8 cellular contexts compared by ENCODE assay signal in the genomic region with DNA sequence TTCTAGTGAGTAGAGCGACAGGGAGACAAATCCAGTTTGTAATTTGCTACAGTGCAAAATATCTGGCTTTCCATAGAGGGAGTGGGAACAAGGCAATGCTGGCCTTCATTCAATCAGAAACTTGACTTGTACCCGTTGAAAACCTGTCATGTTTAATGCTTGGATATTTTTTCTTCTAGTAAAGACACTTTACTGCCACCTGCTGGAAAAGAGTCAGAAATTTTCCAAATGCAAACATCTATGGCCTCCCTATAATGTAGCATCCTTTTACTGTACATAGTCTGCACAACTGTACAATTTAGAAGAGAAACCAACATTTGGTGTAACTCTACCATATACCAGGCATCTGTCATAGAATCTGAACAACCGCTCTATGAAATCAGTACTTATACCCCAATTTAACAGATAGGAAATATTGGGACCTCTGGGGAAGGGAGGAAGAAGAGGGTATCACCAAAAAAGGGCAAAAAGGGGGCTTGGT. TPM values are rescaled to one million over a fixed set of nuclear protein-coding genes. Genes with fewer than 3 reads are reported as not detected.
DNase-seq lines count a peak whose midpoint lies in the region; ATAC-seq and TF ChIP-seq lines count a peak whose summit lies in the region.

No MANE protein-coding gene starts in this region.

- no peak overlapping the region for H3K27ac Mint-ChIP-seq in activated CD8-positive, alpha-beta T cell treated with anti-CD3 and anti-CD28 coated beads for 36 hours
- no peak overlapping the region for H3K27ac Mint-ChIP-seq in progenitor cell of endocrine pancreas

- H3K27ac ChIP-seq in foreskin keratinocyte = no peak overlapping the region

- POLR2A ChIA-PET in activated CD8-positive, alpha-beta T cell treated with anti-CD3 and anti-CD28 coated beads for 36 hours (lab: Charles Lee) = interaction anchor here (1.0 kb wide), 1 partner anchor 113 kb away, joined by 3 read pairs; no protein-coding TSS in a partner anchor

- peaks cover 28% of the 10 kb centered on the region for H3K36me3 Mint-ChIP-seq in activated CD8-positive, alpha-beta T cell treated with anti-CD3 and anti-CD28 coated beads for 36 hours (ENCODE audit: low read depth)
- H3K36me3 Mint-ChIP-seq in progenitor cell of endocrine pancreas (ENCODE audit: insufficient read depth) = peaks cover 31% of the 10 kb centered on the region

- peak; percentile 84 for TF ChIP-seq CTCF in activated CD8-positive, alpha-beta T cell treated with anti-CD3 and anti-CD28 coated beads for 36 hours (IDR thresholded peaks at IDR 0.05)
- TF ChIP-seq CTCF in foreskin keratinocyte (conservative IDR thresholded peaks at IDR 0.05) (peak; percentile 76), progenitor cell of endocrine pancreas (IDR thresholded peaks at IDR 0.05; ENCODE audit: unreplicated experiment) (peak; percentile 66)

- peak; percentile 30 for DNase-seq in COLO668 (lab: John Stamatoyannopoulos, UW; ENCODE audit: unreplicated experiment)
- DNase-seq in NCI-H2196 (lab: John Stamatoyannopoulos, UW; ENCODE audit: unreplicated experiment) = peak; percentile 64
- DNase-seq in activated CD8-positive, alpha-beta T cell treated with anti-CD3 and anti-CD28 coated beads for 36 hours = peak; percentile 38
- DNase-seq in foreskin keratinocyte = peak; percentile 19 to 43
- no peak for DNase-seq in progenitor cell of endocrine pancreas (ENCODE audit: low spot score, unreplicated experiment)
- DNase-seq in stimulated activated CD4-positive, alpha-beta T cell treated with anti-CD3 and anti-CD28 coated beads, Interleukin-12 subunit alpha, Interleukin-12 subunit beta, amount 100 ng/mL, for 4 hours = no peak

- no peaks in the 10 kb centered on the region for H3K9me3 Mint-ChIP-seq in activated CD8-positive, alpha-beta T cell treated with anti-CD3 and anti-CD28 coated beads for 36 hours
- H3K9me3 Mint-ChIP-seq in progenitor cell of endocrine pancreas (ENCODE audit: low read depth) = no peaks in the 10 kb centered on the region

- H3K4me1 Mint-ChIP-seq in activated CD8-positive, alpha-beta T cell treated with anti-CD3 and anti-CD28 coated beads for 36 hours (ENCODE audit: low read depth) = peaks cover 18% of the 10 kb centered on the region
- H3K4me1 Mint-ChIP-seq in progenitor cell of endocrine pancreas (ENCODE audit: low read depth) = no peaks in the 10 kb centered on the region

- CTCF ChIA-PET in activated CD8-positive, alpha-beta T cell treated with anti-CD3 and anti-CD28 coated beads for 36 hours (lab: Charles Lee) = interaction anchor here (0.6 to 2.5 kb wide), 13 partner anchors 12 to 167 kb away, joined by 3 to 12 read pairs (median 4); no protein-coding TSS in a partner anchor

- H3K4me3 Mint-ChIP-seq in activated CD8-positive, alpha-beta T cell treated with anti-CD3 and anti-CD28 coated beads for 36 hours = no peak overlapping the region
- no peak overlapping the region for H3K4me3 Mint-ChIP-seq in progenitor cell of endocrine pancreas (ENCODE audit: low read depth)

- no peaks in the 10 kb centered on the region for H3K27me3 ChIP-seq in foreskin keratinocyte

- no peaks in the 10 kb centered on the region for H3K4me1 ChIP-seq in foreskin keratinocyte

- ATAC-seq in GM21447 (IDR thresholded peaks at IDR 0.05; ENCODE audit: unreplicated experiment) (peak; percentile 51), foreskin keratinocyte (peak; percentile 57), GM21390 (IDR thresholded peaks at IDR 0.05; ENCODE audit: unreplicated experiment) (no peak)
- ATAC-seq in activated CD8-positive, alpha-beta T cell treated with anti-CD3 and anti-CD28 coated beads for 36 hours = peak; percentile 72

- intact Hi-C loops in activated CD8-positive, alpha-beta T cell treated with anti-CD3 and anti-CD28 coated beads for 36 hours (cut with micrococcal nuclease) = loop anchor here (1.0 kb wide), 1 partner anchor 125 kb away; no protein-coding TSS in a partner anchor

- H3K27me3 Mint-ChIP-seq in activated CD8-positive, alpha-beta T cell treated with anti-CD3 and anti-CD28 coated beads for 36 hours = no peaks in the 10 kb centered on the region
- H3K27me3 Mint-ChIP-seq in progenitor cell of endocrine pancreas = no peaks in the 10 kb centered on the region

RNA-seq across cellular contexts. Expression of a gene that starts 16.7 kb away (rescaled TPM):
- total RNA-seq in activated CD8-positive, alpha-beta T cell treated with anti-CD3 and anti-CD28 coated beads for 36 hours = 10 to 100 TPM; 22.2 to 23.8 TPM
- total RNA-seq in foreskin keratinocyte (23.0 and 28.8 TPM in 2 replicates), progenitor cell of endocrine pancreas (30.3 and 33.2 TPM in 2 replicates)
- polyA plus RNA-seq in foreskin keratinocyte = 14.7 and 16.4 TPM in 2 replicates

Comparison
In these comparisons a context has a peak if more than half of its experiments do, and no peak if none do; other contexts are left out.
1. DNase-seq: peak in COLO668 (single experiment), NCI-H2196 (single experiment), activated CD8-positive, alpha-beta T cell treated with anti-CD3 and anti-CD28 coated beads for 36 hours (single experiment) and foreskin keratinocyte (2 of 2); none in progenitor cell of endocrine pancreas (single experiment) and stimulated activated CD4-positive, alpha-beta T cell treated with anti-CD3 and anti-CD28 coated beads, Interleukin-12 subunit alpha, Interleukin-12 subunit beta, amount 100 ng/mL, for 4 hours (single experiment).
2. Peak in every context shown above with its lines, with median percentiles within 50 percentile points of each other: CTCF ChIP-seq.